12 cellular contexts compared by ENCODE assay signal in genomic region chr17:40726919-40727318, GRCh38.
DNase-seq lines count a peak whose midpoint lies in the region; ATAC-seq and TF ChIP-seq lines count a peak whose summit lies in the region.
"Had no signal": no experiment of that assay in that cellular context is flagged by ENCODE, and none has a peak within 500 bp of the region (broad histone marks: within the 10 kb centered on the region; RNA-seq: fewer than 3 reads in every experiment).

No MANE protein-coding gene starts in this region.

- H3K9me3 ChIP-seq in DOHH2 (ENCODE audit: control insufficient read depth, insufficient read depth, low read length), result no peaks in the 10 kb centered on the region

- H3K27ac ChIP-seq in DOHH2 (ENCODE audit: low read depth, low read length), result no peak overlapping the region

- no peak overlapping the region for H3K4me2 ChIP-seq in DOHH2 (ENCODE audit: low read length)

- DNase-seq in MV-4-11 (lab: John Stamatoyannopoulos, UW) (peak; percentile 13), cerebellar cortex (ENCODE audit: low spot score) (peak; percentile 29), hepatic stellate cell (ENCODE audit: low spot score) (no peak), hippocampal formation (lab: John Stamatoyannopoulos, UW) (no peak)
- DNase-seq: activated CD4-positive, alpha-beta memory T cell treated with anti-CD3 and anti-CD28 coated beads, Interleukin-2, amount 10 ng/mL, durations not matched to agents 7 days and 5 days; NCI-H510A treated with DMSO at 0.1 percent for 48 hours had no signal

- no peaks in the 10 kb centered on the region for H3K9me2 ChIP-seq in DOHH2 (replicated peaks; ENCODE audit: control insufficient read depth, low read length)

- no peaks in the 10 kb centered on the region for H3K4me1 Mint-ChIP-seq in nephron
- H3K4me1 Mint-ChIP-seq: activated CD4-positive, alpha-beta memory T cell treated with anti-CD3 and anti-CD28 coated beads, Interleukin-2, amount 10 ng/mL, durations not matched to agents 7 days and 5 days; central memory CD8-positive, alpha-beta T cell had no signal

- H4K20me1 ChIP-seq in DOHH2 (ENCODE audit: control insufficient read depth, insufficient read depth, low read depth, low read length), result no peaks in the 10 kb centered on the region

- H3K4me3 Mint-ChIP-seq in nephron, result no peak overlapping the region
- H3K4me3 Mint-ChIP-seq: activated CD4-positive, alpha-beta memory T cell treated with anti-CD3 and anti-CD28 coated beads, Interleukin-2, amount 10 ng/mL, durations not matched to agents 7 days and 5 days; central memory CD8-positive, alpha-beta T cell; memory B cell had no signal

- H3F3A ChIP-seq in DOHH2 (ENCODE audit: control insufficient read depth, insufficient read depth), result no peaks in the 10 kb centered on the region

- TF ChIP-seq CTCF in DOHH2 (IDR thresholded peaks at IDR 0.05; ENCODE audit: low read depth, low read length, poor library complexity, severe bottlenecking) (peak; percentile 28), nephron (IDR thresholded peaks at IDR 0.05; ENCODE audit: unreplicated experiment in 3 of 3) (peak; percentile 9 to 17 (median 15))

- H3K27ac Mint-ChIP-seq in nephron, result no peak overlapping the region
- H3K27ac Mint-ChIP-seq: activated CD4-positive, alpha-beta memory T cell treated with anti-CD3 and anti-CD28 coated beads, Interleukin-2, amount 10 ng/mL, durations not matched to agents 7 days and 5 days had no signal

- no peak overlapping the region for H3K4me3 ChIP-seq in DOHH2 (ENCODE audit: low read length)

- peaks cover 19% of the 10 kb centered on the region for H3K27me3 Mint-ChIP-seq in nephron (ENCODE audit: low read depth)

- peaks cover 4% of the 10 kb centered on the region for H3K4me1 ChIP-seq in DOHH2 (ENCODE audit: control insufficient read depth, low read length)

- H3K36me3 ChIP-seq in DOHH2 (ENCODE audit: control insufficient read depth, low read length), result no peaks in the 10 kb centered on the region

- no peaks in the 10 kb centered on the region for H3K9me3 Mint-ChIP-seq in nephron
- H3K9me3 Mint-ChIP-seq: activated CD4-positive, alpha-beta memory T cell treated with anti-CD3 and anti-CD28 coated beads, Interleukin-2, amount 10 ng/mL, durations not matched to agents 7 days and 5 days; central memory CD8-positive, alpha-beta T cell had no signal

- peaks cover 12% of the 10 kb centered on the region; the same call in 1 of the 2 replicates for H3K27me3 ChIP-seq in DOHH2 (ENCODE audit: control insufficient read depth, low read length)

- no peaks in the 10 kb centered on the region for H3K36me3 Mint-ChIP-seq in nephron (ENCODE audit: low read depth)

- ATAC-seq in HG02642 (IDR thresholded peaks at IDR 0.05; ENCODE audit: poor library complexity, unreplicated experiment) (no peak), HG03095 (IDR thresholded peaks at IDR 0.05; ENCODE audit: unreplicated experiment) (no peak)

- no peaks in the 10 kb centered on the region for H3K79me2 ChIP-seq in DOHH2 (ENCODE audit: control insufficient read depth, low read length)

Comparison
In these comparisons a context has a peak if more than half of its experiments do, and no peak if none do; other contexts are left out.
1. DNase-seq: peak in MV-4-11 (single experiment) and cerebellar cortex (single experiment); none in hepatic stellate cell (single experiment) and hippocampal formation (0 of 2).